In genomic region chr18:6553234-6553900, GRCh38 we compare ENCODE assay signal across 16 cellular contexts.
"Had no signal": no experiment of that assay in that cellular context is flagged by ENCODE, and none has a peak within 500 bp of the region (broad histone marks: within the 10 kb centered on the region; RNA-seq: fewer than 3 reads in every experiment).

No MANE protein-coding gene starts in this region.

- H3K27ac ChIP-seq: ascending aorta, colonic mucosa, esophagus muscularis mucosa, stomach, testis, upper lobe of right lung had no signal

- H3K9me3 ChIP-seq: ascending aorta, colonic mucosa, esophagus muscularis mucosa, stomach, testis, upper lobe of right lung had no signal

- H3K27me3 ChIP-seq: ascending aorta, colonic mucosa, esophagus muscularis mucosa, stomach, testis, upper lobe of right lung had no signal

- H3K4me1 Mint-ChIP-seq: activated T-helper 17 cell treated with anti-CD3 and anti-CD28 coated beads, Interleukin-2, amount 50 U/mL, for 72 hours had no signal

- H3K4me3 Mint-ChIP-seq: activated T-helper 17 cell treated with anti-CD3 and anti-CD28 coated beads, Interleukin-2, amount 50 U/mL, for 72 hours; neural crest cell had no signal

- H3K27ac Mint-ChIP-seq: activated T-helper 17 cell treated with anti-CD3 and anti-CD28 coated beads, Interleukin-2, amount 50 U/mL, for 72 hours had no signal

- H3K4me3 ChIP-seq: ascending aorta, colonic mucosa, esophagus muscularis mucosa, stomach, testis, upper lobe of right lung had no signal

- H3K36me3 ChIP-seq: ascending aorta, colonic mucosa, esophagus muscularis mucosa, stomach, upper lobe of right lung had no signal

- H3K27me3 Mint-ChIP-seq: activated T-helper 17 cell treated with anti-CD3 and anti-CD28 coated beads, Interleukin-2, amount 50 U/mL, for 72 hours had no signal

- H3K4me1 ChIP-seq: ascending aorta, colonic mucosa, esophagus muscularis mucosa, stomach, upper lobe of right lung had no signal

- DNase-seq: activated CD4-positive, alpha-beta T cell treated with anti-CD3 and anti-CD28 coated beads, Interleukin-2, amount 50 U/mL, for 4 hours; activated CD4-positive, CD25-positive, alpha-beta regulatory T cell treated with anti-CD3 and anti-CD28 coated beads, Interleukin-2, amount 50 U/mL, for 72 hours; activated naive CD4-positive, alpha-beta T cell treated with Interleukin-2 at 50 U/mL for 16 hours; activated T-cell treated with anti-CD3 and anti-CD28 coated beads for 4 hours; caudate nucleus; colonic mucosa; foreskin fibroblast; stimulated activated CD4-positive, alpha-beta T cell treated with anti-CD3 and anti-CD28 coated beads, Interleukin-1b, Interleukin-23, amount 100 ng/mL, for 48 hours; stomach; T-helper 9 cell; testis; upper lobe of right lung had no signal

- ATAC-seq: activated T-helper 17 cell treated with anti-CD3 and anti-CD28 coated beads, Interleukin-2, amount 50 U/mL, for 72 hours; upper lobe of right lung had no signal
